Comparison of ENCODE assay signal across 10 cellular contexts in genomic region chr5:95927927-95928723, GRCh38. TPM values are rescaled to one million over a fixed set of nuclear protein-coding genes. Genes with fewer than 3 reads are reported as not detected.
DNase-seq lines count a peak whose midpoint lies in the region; ATAC-seq and TF ChIP-seq lines count a peak whose summit lies in the region.
"Had no signal": no experiment of that assay in that cellular context is flagged by ENCODE, and none has a peak within 500 bp of the region (broad histone marks: within the 10 kb centered on the region; RNA-seq: fewer than 3 reads in every experiment).

No MANE protein-coding gene starts in this region.

- intact Hi-C loops in activated CD8-positive, alpha-beta T cell treated with anti-CD3 and anti-CD28 coated beads for 36 hours (cut with micrococcal nuclease) = loop anchor here (5.0 kb wide), 1 partner anchor 56 kb away; no protein-coding TSS in a partner anchor

- H3K36me3 ChIP-seq in GM06990 (ENCODE audit: control insufficient read depth, insufficient read depth, low read length) = 0 out of 2 replicates have a peak, but pooled peaks cover 2% of the 10 kb centered on the region
- H3K36me3 ChIP-seq: colonic mucosa had no signal

- no peaks in the 10 kb centered on the region for H3K27me3 ChIP-seq in GM06990 (replicated peaks; ENCODE audit: control insufficient read depth, insufficient read depth, low read length)
- H3K27me3 ChIP-seq: colonic mucosa had no signal

- H3K27me3 Mint-ChIP-seq in activated CD8-positive, alpha-beta T cell treated with anti-CD3 and anti-CD28 coated beads for 36 hours = no peaks in the 10 kb centered on the region

- CTCF ChIA-PET in activated CD8-positive, alpha-beta T cell treated with anti-CD3 and anti-CD28 coated beads for 36 hours (lab: Charles Lee) = interaction anchor here (1.0 kb wide), 2 partner anchors 33 to 408 kb away, joined by 3 read pairs; partner anchors contain the start of gene ELL2

- H3K9me3 Mint-ChIP-seq in activated CD8-positive, alpha-beta T cell treated with anti-CD3 and anti-CD28 coated beads for 36 hours = no peaks in the 10 kb centered on the region

- no peak for TF ChIP-seq CTCF in GM06990 (IDR thresholded peaks at IDR 0.05; ENCODE audit: insufficient read depth, low read length, poor library complexity, severe bottlenecking)
- TF ChIP-seq CTCF in activated CD8-positive, alpha-beta T cell treated with anti-CD3 and anti-CD28 coated beads for 36 hours (IDR thresholded peaks at IDR 0.05) = no peak

- H3K4me1 Mint-ChIP-seq in activated CD8-positive, alpha-beta T cell treated with anti-CD3 and anti-CD28 coated beads for 36 hours (ENCODE audit: low read depth) = peaks cover 20% of the 10 kb centered on the region

- peaks cover 9% of the 10 kb centered on the region for H3K36me3 Mint-ChIP-seq in activated CD8-positive, alpha-beta T cell treated with anti-CD3 and anti-CD28 coated beads for 36 hours (ENCODE audit: low read depth)

- POLR2A ChIA-PET in activated CD8-positive, alpha-beta T cell treated with anti-CD3 and anti-CD28 coated beads for 36 hours (lab: Charles Lee) = interaction anchor here (1.2 to 1.5 kb wide), 3 partner anchors 9 to 151 kb away, joined by 3 to 4 read pairs (median 3); no protein-coding TSS in a partner anchor

- peak overlapping the region; percentile 65 for H3K27ac Mint-ChIP-seq in activated CD8-positive, alpha-beta T cell treated with anti-CD3 and anti-CD28 coated beads for 36 hours

- ATAC-seq in GM19324 (IDR thresholded peaks at IDR 0.05; ENCODE audit: low FRiP score, unreplicated experiment) (peak; percentile 40), HG02970 (IDR thresholded peaks at IDR 0.05; ENCODE audit: low FRiP score, unreplicated experiment) (peak; percentile 51), left lobe of liver (no peak)
- peak; percentile 80 for ATAC-seq in activated CD8-positive, alpha-beta T cell treated with anti-CD3 and anti-CD28 coated beads for 36 hours

- DNase-seq in GM06990 (ENCODE audit: extremely low read depth, insufficient read length) (peak; percentile 71), iPS-NIHi7 (ENCODE audit: extremely low spot score) (no peak), NCI-H510A (lab: John Stamatoyannopoulos, UW) (no peak), left lobe of liver (ENCODE audit: low spot score) (no peak)
- DNase-seq in activated CD8-positive, alpha-beta T cell treated with anti-CD3 and anti-CD28 coated beads for 36 hours = no peak
- no peak for DNase-seq in stimulated activated CD4-positive, alpha-beta T cell treated with anti-CD3 and anti-CD28 coated beads, Interleukin-4, amount 100 ng/mL, for 1 hour
- DNase-seq: colonic mucosa, T1000 had no signal

- peak overlapping the region; percentile 8; the same call in 1 of the 2 replicates for H3K4me3 ChIP-seq in GM06990 (replicated peaks; ENCODE audit: low read depth, low read length)
- H3K4me3 ChIP-seq: colonic mucosa had no signal

- H3K4me3 Mint-ChIP-seq in activated CD8-positive, alpha-beta T cell treated with anti-CD3 and anti-CD28 coated beads for 36 hours = no peak overlapping the region

RNA-seq across cellular contexts. Expression of gene ELL2, which starts 33.5 kb away (rescaled TPM):
- 10 to 100 TPM; 39.7 to 46.3 TPM for total RNA-seq in activated CD8-positive, alpha-beta T cell treated with anti-CD3 and anti-CD28 coated beads for 36 hours
- 76.4 TPM for total RNA-seq in left lobe of liver
